1 cellular context compared by ENCODE assay signal in the genomic region with DNA sequence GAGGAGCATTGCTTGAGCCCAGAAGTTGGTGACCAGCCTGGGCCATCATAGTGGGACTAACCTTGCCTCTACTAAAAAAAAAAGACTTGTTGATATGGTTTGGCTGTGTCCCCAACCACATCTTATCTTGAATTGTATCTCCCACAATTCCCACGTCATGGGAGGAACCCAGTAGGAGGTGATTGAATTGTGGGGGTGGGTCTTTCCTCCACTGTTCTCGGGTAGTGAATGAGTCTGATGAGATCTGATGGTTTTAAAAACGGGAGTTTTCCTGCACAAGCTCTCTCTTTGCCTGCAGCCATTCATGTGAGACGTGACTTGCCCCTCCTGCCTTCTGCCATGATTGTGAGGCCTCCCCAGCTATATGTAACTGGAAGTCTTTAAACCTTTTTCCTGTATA.
TF ChIP-seq lines count a peak whose summit lies in the region.

No MANE protein-coding gene starts in this region.

TF ChIP-seq in GM23338, 12 proteins besides CTCF, POLR2A, EP300 and RAD21 (continued from another document):
- TF ChIP-seq ZNF462 (CRISPR knock-in tag; IDR thresholded peaks at IDR 0.05), result no peak
- no peak for TF ChIP-seq EZH2 (IDR thresholded peaks at IDR 0.05; ENCODE audit: low read depth, unreplicated experiment)
